Comparison of ENCODE assay signal across 1 cellular context in the genomic region with DNA sequence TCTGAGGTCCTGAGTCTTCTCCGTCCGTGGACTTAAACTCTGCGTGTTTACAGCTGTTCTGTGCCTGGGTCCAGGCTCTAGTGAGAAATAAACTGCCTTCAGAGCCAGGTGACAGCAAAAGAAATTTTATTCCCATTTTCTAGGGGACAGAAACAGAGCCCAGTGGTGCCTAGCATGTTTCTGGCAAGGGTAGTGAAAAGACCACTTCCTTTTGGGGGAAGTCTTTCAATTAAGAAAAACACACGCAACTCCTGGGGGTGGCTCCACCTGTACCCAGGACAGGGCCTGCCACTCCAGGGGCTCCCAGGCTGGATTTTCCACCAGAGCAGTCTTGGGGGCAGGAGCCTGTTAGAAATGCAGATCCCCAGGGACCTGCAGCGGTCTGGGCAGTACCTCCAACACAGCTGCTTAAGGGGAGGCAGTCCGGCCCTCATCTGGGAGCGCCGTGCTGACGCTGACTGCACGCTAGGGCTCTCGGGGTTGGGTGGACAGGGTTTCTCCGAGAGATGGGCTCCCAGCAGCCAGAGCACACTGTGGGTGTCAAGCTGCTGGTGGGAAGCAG.
A peak's percentile ranks its signal among the peaks of the same experiment; 100 is the strongest.
TF ChIP-seq lines count a peak whose summit lies in the region.

No MANE protein-coding gene starts in this region.

TF ChIP-seq in HepG2, 621 proteins besides CTCF, POLR2A, EP300 and RAD21 (continues in another document):
- peak; percentile 79 for TF ChIP-seq NCOA1 (CRISPR knock-in tag; IDR thresholded peaks at IDR 0.05)
- TF ChIP-seq ZNF577 (CRISPR knock-in tag; IDR thresholded peaks at IDR 0.05; ENCODE audit: borderline replicate concordance, low read depth), result no peak
- no peak for TF ChIP-seq NFAT5 (CRISPR knock-in tag; IDR thresholded peaks at IDR 0.05)
- TF ChIP-seq SIX1 (CRISPR knock-in tag; IDR thresholded peaks at IDR 0.05; ENCODE audit: borderline replicate concordance), result no peak
- peak; percentile 38; the same call in 1 of the 2 replicates for TF ChIP-seq MTERF4 (CRISPR knock-in tag; IDR thresholded peaks at IDR 0.05)
- TF ChIP-seq ZNF646 (CRISPR knock-in tag; IDR thresholded peaks at IDR 0.05), result no peak
- TF ChIP-seq HOXA7 (CRISPR knock-in tag; IDR thresholded peaks at IDR 0.05), result no peak
- 0 out of 2 replicates have a peak, but pooled peaks have one; percentile 8 for TF ChIP-seq SPEN (CRISPR knock-in tag; IDR thresholded peaks at IDR 0.05; ENCODE audit: low read depth)
- no peak for TF ChIP-seq HES4 (CRISPR knock-in tag; IDR thresholded peaks at IDR 0.05; ENCODE audit: borderline replicate concordance)
- peak; percentile 44; the same call in 1 of the 2 replicates for TF ChIP-seq PHF21A (CRISPR knock-in tag; IDR thresholded peaks at IDR 0.05)
- peak; percentile 43 for TF ChIP-seq CCAR2 (optimal IDR thresholded peaks at IDR 0.05; ENCODE audit: low read depth, low read length)
- no peak for TF ChIP-seq HNRNPK (IDR thresholded peaks at IDR 0.05; ENCODE audit: low read depth, low read length, poor library complexity, severe bottlenecking)
- TF ChIP-seq ZNF644 (CRISPR knock-in tag; IDR thresholded peaks at IDR 0.05; ENCODE audit: low read depth), result no peak
- TF ChIP-seq PBX2 (CRISPR knock-in tag; IDR thresholded peaks at IDR 0.05), result no peak
- TF ChIP-seq ZFX (CRISPR knock-in tag; IDR thresholded peaks at IDR 0.05; ENCODE audit: low read depth), result no peak
- no peak; the same call in 1 of the 2 replicates for TF ChIP-seq KLF12 (CRISPR knock-in tag; IDR thresholded peaks at IDR 0.05; ENCODE audit: borderline replicate concordance)
- TF ChIP-seq PAXIP1 (CRISPR knock-in tag; conservative IDR thresholded peaks at IDR 0.05), result 0 out of 2 replicates have a peak, but pooled peaks have one; percentile 5
- TF ChIP-seq ZNF329 (CRISPR knock-in tag; IDR thresholded peaks at IDR 0.05; ENCODE audit: low read depth), result no peak
- TF ChIP-seq SCMH1 (CRISPR knock-in tag; IDR thresholded peaks at IDR 0.05; ENCODE audit: borderline replicate concordance), result no peak
- TF ChIP-seq ELF1 (CRISPR knock-in tag; IDR thresholded peaks at IDR 0.05), result no peak
- TF ChIP-seq, protein P1, sequence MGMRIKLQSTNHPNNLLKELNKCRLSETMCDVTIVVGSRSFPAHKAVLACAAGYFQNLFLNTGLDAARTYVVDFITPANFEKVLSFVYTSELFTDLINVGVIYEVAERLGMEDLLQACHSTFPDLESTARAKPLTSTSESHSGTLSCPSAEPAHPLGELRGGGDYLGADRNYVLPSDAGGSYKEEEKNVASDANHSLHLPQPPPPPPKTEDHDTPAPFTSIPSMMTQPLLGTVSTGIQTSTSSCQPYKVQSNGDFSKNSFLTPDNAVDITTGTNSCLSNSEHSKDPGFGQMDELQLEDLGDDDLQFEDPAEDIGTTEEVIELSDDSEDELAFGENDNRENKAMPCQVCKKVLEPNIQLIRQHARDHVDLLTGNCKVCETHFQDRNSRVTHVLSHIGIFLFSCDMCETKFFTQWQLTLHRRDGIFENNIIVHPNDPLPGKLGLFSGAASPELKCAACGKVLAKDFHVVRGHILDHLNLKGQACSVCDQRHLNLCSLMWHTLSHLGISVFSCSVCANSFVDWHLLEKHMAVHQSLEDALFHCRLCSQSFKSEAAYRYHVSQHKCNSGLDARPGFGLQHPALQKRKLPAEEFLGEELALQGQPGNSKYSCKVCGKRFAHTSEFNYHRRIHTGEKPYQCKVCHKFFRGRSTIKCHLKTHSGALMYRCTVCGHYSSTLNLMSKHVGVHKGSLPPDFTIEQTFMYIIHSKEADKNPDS (CRISPR knock-in tag; IDR thresholded peaks at IDR 0.05), result peak; percentile 65; the same call in 1 of the 2 replicates
- TF ChIP-seq ZNF720 (CRISPR knock-in tag; IDR thresholded peaks at IDR 0.05), result no peak
- 0 out of 2 replicates have a peak, but pooled peaks have one; percentile 50 for TF ChIP-seq ZNF414 (CRISPR knock-in tag; IDR thresholded peaks at IDR 0.05)
- no peak for TF ChIP-seq GTF2F1 (IDR thresholded peaks at IDR 0.05; ENCODE audit: low read length)
- TF ChIP-seq ZFP90 (CRISPR knock-in tag; IDR thresholded peaks at IDR 0.05; ENCODE audit: borderline replicate concordance), result 0 out of 2 replicates have a peak, but pooled peaks have one; percentile 7
- TF ChIP-seq ATF7 (IDR thresholded peaks at IDR 0.05), result no peak
- TF ChIP-seq ATF7 (CRISPR knock-in tag; IDR thresholded peaks at IDR 0.05), result no peak
- TF ChIP-seq BCL6 (CRISPR knock-in tag; IDR thresholded peaks at IDR 0.05), result no peak
- 0 out of 2 replicates have a peak, but pooled peaks have one; percentile 46 for TF ChIP-seq ZFP91 (CRISPR knock-in tag; IDR thresholded peaks at IDR 0.05; ENCODE audit: borderline replicate concordance)
